8 cellular contexts compared by ENCODE assay signal in the genomic region with DNA sequence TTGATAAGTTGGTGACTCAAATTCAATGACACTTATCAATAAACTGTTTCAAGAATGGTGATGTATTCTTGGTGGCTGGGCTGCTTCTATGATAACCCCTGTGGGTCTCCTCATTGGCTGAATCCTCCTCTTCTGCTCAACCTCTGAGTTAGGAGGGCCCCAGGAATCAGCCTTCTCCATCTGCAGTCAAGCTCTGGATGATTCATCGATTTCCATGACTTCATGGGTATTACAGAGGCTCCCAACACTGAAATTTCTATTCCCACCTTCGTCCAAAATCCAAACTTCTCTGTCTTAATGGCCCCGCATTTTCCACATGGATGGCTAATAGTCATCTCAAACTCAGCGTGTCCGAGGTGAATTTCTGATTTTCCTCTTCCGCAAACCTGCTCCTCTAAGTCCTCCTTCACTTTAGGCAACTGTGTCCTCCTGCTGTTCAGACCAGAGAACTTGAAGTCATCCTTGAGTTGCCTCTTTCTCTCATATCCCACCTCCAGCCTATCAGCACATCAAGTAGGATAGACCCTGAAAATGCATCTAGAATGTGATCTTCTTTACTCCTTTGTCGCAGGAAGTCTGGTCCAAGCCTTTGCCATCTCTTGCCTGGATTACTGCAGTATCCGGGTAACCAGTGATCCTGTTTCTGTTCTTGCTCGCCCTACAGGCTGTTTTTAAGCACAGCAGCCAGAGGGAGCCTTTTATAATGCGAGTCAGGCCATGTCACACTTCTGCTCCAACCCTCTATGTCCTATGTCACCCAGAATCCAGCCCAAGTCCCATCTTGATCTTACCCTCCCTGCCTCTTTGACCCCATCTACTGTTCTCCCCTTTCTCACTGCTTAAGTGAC. TPM values are rescaled to one million over a fixed set of nuclear protein-coding genes. Genes with fewer than 3 reads are reported as not detected.
DNase-seq lines count a peak whose midpoint lies in the region; ATAC-seq and TF ChIP-seq lines count a peak whose summit lies in the region.

No MANE protein-coding gene starts in this region.

- peak; percentile 58 for ATAC-seq in GM18907 (IDR thresholded peaks at IDR 0.05; ENCODE audit: unreplicated experiment)
- ATAC-seq in GM21390 (IDR thresholded peaks at IDR 0.05; ENCODE audit: unreplicated experiment): no peak

- peak; percentile 77 for TF ChIP-seq CTCF in choroid plexus epithelial cell (conservative IDR thresholded peaks at IDR 0.05; ENCODE audit: low read depth, low read length)
- TF ChIP-seq CTCF in smooth muscle cell (IDR thresholded peaks at IDR 0.05; ENCODE audit: borderline replicate concordance, insufficient read depth, poor library complexity, severe bottlenecking): peak; percentile 32

- H4K20me1 ChIP-seq in smooth muscle cell (ENCODE audit: low read depth): no peaks in the 10 kb centered on the region

- no peak overlapping the region for H2AFZ ChIP-seq in smooth muscle cell (ENCODE audit: low read depth)

- no peaks in the 10 kb centered on the region for H3K27me3 ChIP-seq in smooth muscle cell (ENCODE audit: low read depth)

- peak; percentile 39 for DNase-seq in DMS 273 (lab: John Stamatoyannopoulos, UW; ENCODE audit: unreplicated experiment)
- DNase-seq in NCI-H1930 (lab: John Stamatoyannopoulos, UW): peak; percentile 18 to 21
- DNase-seq in choroid plexus epithelial cell (ENCODE audit: low read depth): peak; percentile 58
- DNase-seq in smooth muscle cell (lab: John Stamatoyannopoulos, UW; ENCODE audit: unreplicated experiment): no peak
- no peak for DNase-seq in cerebellar nuclear complex (lab: John Stamatoyannopoulos, UW)
- no peak for DNase-seq in foreskin melanocyte

- no peaks in the 10 kb centered on the region for H3K9me3 ChIP-seq in smooth muscle cell (replicated peaks; ENCODE audit: low read depth)

- no peak overlapping the region for H3K9ac ChIP-seq in smooth muscle cell (ENCODE audit: low read depth)

- H3F3A ChIP-seq in smooth muscle cell (ENCODE audit: low read depth): no peaks in the 10 kb centered on the region

- no peaks in the 10 kb centered on the region for H3K4me1 ChIP-seq in smooth muscle cell (ENCODE audit: low read depth)

- H3K27ac ChIP-seq in smooth muscle cell (ENCODE audit: low read depth): no peak overlapping the region

- H3K4me3 ChIP-seq in choroid plexus epithelial cell (ENCODE audit: low read depth, low read length): no peak overlapping the region
- no peak overlapping the region for H3K4me3 ChIP-seq in smooth muscle cell

- H3K4me2 ChIP-seq in smooth muscle cell: no peak overlapping the region

- no peaks in the 10 kb centered on the region for H3K79me2 ChIP-seq in smooth muscle cell (ENCODE audit: low read depth)

- H3K36me3 ChIP-seq in smooth muscle cell (ENCODE audit: low read depth): no peaks in the 10 kb centered on the region

- WGBS in smooth muscle cell (ENCODE audit: low lambda C conversion rate): 81% methylated on average over 10 of the region's 10 CpGs

RNA-seq across cellular contexts. Expression of a gene that starts 41.4 kb away (rescaled TPM):
- total RNA-seq in smooth muscle cell: 15.9 and 16.6 TPM in 2 replicates
- 4.4 and 11.5 TPM in 2 replicates for polyA plus RNA-seq in smooth muscle cell

Comparison
In these comparisons a context has a peak if more than half of its experiments do, and no peak if none do; other contexts are left out.
1. DNase-seq: peak in DMS 273 (single experiment), NCI-H1930 (2 of 2) and choroid plexus epithelial cell (single experiment); none in smooth muscle cell (single experiment), cerebellar nuclear complex (0 of 2) and foreskin melanocyte (single experiment).